In genomic region chr11:75044381-75045170, GRCh38 we compare ENCODE assay signal across 11 cellular contexts. TPM values are rescaled to one million over a fixed set of nuclear protein-coding genes. Genes with fewer than 3 reads are reported as not detected.
"Had no signal": no experiment of that assay in that cellular context is flagged by ENCODE, and none has a peak within 500 bp of the region (broad histone marks: within the 10 kb centered on the region; RNA-seq: fewer than 3 reads in every experiment).

No MANE protein-coding gene starts in this region.

RNA-seq across cellular contexts. Expression of gene OR2AT4, which starts 52.1 kb away (rescaled TPM):
- total RNA-seq: activated CD4-positive, alpha-beta T cell treated with anti-CD3 and anti-CD28 coated beads, Interleukin-2, amount 10 ng/mL, durations not matched to agents 24 days and 14 days; activated CD8-positive, alpha-beta memory T cell treated with anti-CD3 and anti-CD28 coated beads for 36 hours; activated CD8-positive, alpha-beta T cell treated with anti-CD3 and anti-CD28 coated beads for 36 hours; activated naive CD8-positive, alpha-beta T cell treated with anti-CD3 and anti-CD28 coated beads for 36 hours; activated T-cell treated with anti-CD3 and anti-CD28 coated beads, Interleukin-2, amount 50 U/mL, for 72 hours; activated T-helper 17 cell treated with anti-CD3 and anti-CD28 coated beads, Interleukin-2, amount 50 U/mL, for 72 hours; aorta; cardiac muscle cell; chondrocyte; M059J; Right ventricle myocardium superior had no signal
- polyA plus RNA-seq: cardiac muscle cell had no signal
